ENCODE assay signal across 19 cellular contexts in genomic region chr16:77540656-77541055, GRCh38.
DNase-seq lines count a peak whose midpoint lies in the region; ATAC-seq, FAIRE-seq and TF ChIP-seq lines count a peak whose summit lies in the region.
"Had no signal": no experiment of that assay in that cellular context is flagged by ENCODE, and none has a peak within 500 bp of the region (broad histone marks: within the 10 kb centered on the region; RNA-seq: fewer than 3 reads in every experiment).

No MANE protein-coding gene starts in this region.

- 42 to 46% methylated on average over 2 of the region's 2 CpGs for WGBS in upper lobe of left lung, 2 donors

- H3K4me3 Mint-ChIP-seq in neural progenitor cell: no peak overlapping the region
- H3K4me3 Mint-ChIP-seq: type B pancreatic cell had no signal

- intact Hi-C loops in endothelial cell of umbilical vein (cut with micrococcal nuclease): no loop called here

- peaks cover 4% of the 10 kb centered on the region for H3K27me3 Mint-ChIP-seq in neural progenitor cell (ENCODE audit: insufficient read depth, low read depth)

- H3K36me3 ChIP-seq in endothelial cell of umbilical vein (ENCODE audit: control insufficient read depth in 2 of 2, extremely low read depth in 1 of 2, insufficient read depth in 2 of 2, low read length in 2 of 2) (no peaks in the 10 kb centered on the region), neural progenitor cell (no peaks in the 10 kb centered on the region), upper lobe of left lung (no peaks in the 10 kb centered on the region)
- H3K36me3 ChIP-seq: ascending aorta, BLaER1 had no signal

- CTCF ChIA-PET in endothelial cell of umbilical vein (lab: Charles Lee): interaction anchor here (1.0 kb wide), 1 partner anchor 19 kb away, joined by 3 read pairs; no protein-coding TSS in a partner anchor

- H3K27me3 ChIP-seq in endothelial cell of umbilical vein (ENCODE audit: control insufficient read depth in 2 of 2, insufficient read depth in 2 of 2, low read length in 2 of 2) (peaks cover 9 to 13% of the 10 kb centered on the region in 2 experiments), neural progenitor cell (no peaks in the 10 kb centered on the region), upper lobe of left lung (no peaks in the 10 kb centered on the region)
- H3K27me3 ChIP-seq: ascending aorta, BLaER1 had no signal

- dilution Hi-C loops in endothelial cell of umbilical vein (cut with MboI; ENCODE audit: extremely low pct_ligation_motif_present, low sequenced_read_pairs): no loop called here

- no peaks in the 10 kb centered on the region for H3K79me2 ChIP-seq in endothelial cell of umbilical vein (ENCODE audit: control insufficient read depth, insufficient read depth, low read length)
- H3K79me2 ChIP-seq in neural progenitor cell (ENCODE audit: low read depth): no peaks in the 10 kb centered on the region

- no peaks in the 10 kb centered on the region for H3K9me1 ChIP-seq in endothelial cell of umbilical vein (replicated peaks; ENCODE audit: control insufficient read depth, extremely low read depth, insufficient read depth, low read length)

- H3K27ac Mint-ChIP-seq in neural progenitor cell: peak overlapping the region; percentile 30
- H3K27ac Mint-ChIP-seq: type B pancreatic cell had no signal

- H3K27ac ChIP-seq in endothelial cell of umbilical vein (ENCODE audit: insufficient read depth, low read depth, low read length): no peak overlapping the region
- no peak overlapping the region for H3K27ac ChIP-seq in neural progenitor cell
- H3K27ac ChIP-seq in upper lobe of left lung: no peak overlapping the region
- H3K27ac ChIP-seq: ascending aorta, BLaER1 had no signal

- peaks cover 14% of the 10 kb centered on the region for H3K4me1 Mint-ChIP-seq in neural progenitor cell

- no peak overlapping the region for H3K9ac ChIP-seq in endothelial cell of umbilical vein (replicated peaks; ENCODE audit: extremely low read depth, insufficient read depth, low read length)
- H3K9ac ChIP-seq in neural progenitor cell: no peak overlapping the region
- H3K9ac ChIP-seq: BLaER1 had no signal

- POLR2A ChIA-PET in endothelial cell of umbilical vein (lab: Charles Lee): no interaction called here

- BruUV-seq in endothelial cell of umbilical vein (replicated peaks; lab: Mats Ljungman, UMichigan): no TSS peak

- no peaks in the 10 kb centered on the region for H3K9me3 ChIP-seq in endothelial cell of umbilical vein (replicated peaks; ENCODE audit: control insufficient read depth, insufficient read depth, low read length)
- no peaks in the 10 kb centered on the region for H3K9me3 ChIP-seq in neural progenitor cell (ENCODE audit: low read depth)
- H3K9me3 ChIP-seq in upper lobe of left lung: no peaks in the 10 kb centered on the region
- H3K9me3 ChIP-seq: ascending aorta, BLaER1 had no signal

- H3K4me1 ChIP-seq in endothelial cell of umbilical vein (ENCODE audit: control insufficient read depth, extremely low read depth, insufficient read depth, low read length): no peaks in the 10 kb centered on the region
- no peaks in the 10 kb centered on the region for H3K4me1 ChIP-seq in neural progenitor cell
- no peaks in the 10 kb centered on the region for H3K4me1 ChIP-seq in upper lobe of left lung
- H3K4me1 ChIP-seq: ascending aorta had no signal

- no peaks in the 10 kb centered on the region for H3K9me3 Mint-ChIP-seq in neural progenitor cell

- peaks cover 3% of the 10 kb centered on the region for H3F3A ChIP-seq in neural progenitor cell (ENCODE audit: low read depth)

- no peak for TF ChIP-seq CTCF in NB4 (IDR thresholded peaks at IDR 0.05; ENCODE audit: low read depth, low read length)
- no peak for TF ChIP-seq CTCF in endothelial cell of umbilical vein (IDR thresholded peaks at IDR 0.05; ENCODE audit: extremely low read depth in 1 of 2, insufficient read depth in 1 of 2, low read depth in 1 of 2, low read length in 2 of 2)
- no peak for TF ChIP-seq CTCF in neural progenitor cell (IDR thresholded peaks at IDR 0.05)
- TF ChIP-seq CTCF in upper lobe of left lung (IDR thresholded peaks at IDR 0.05): no peak

- ATAC-seq in GM18505 (IDR thresholded peaks at IDR 0.05; ENCODE audit: unreplicated experiment): no peak
- no peak for ATAC-seq in upper lobe of left lung (ENCODE audit: low FRiP score in 2 of 2)

- no peak for TF ChIP-seq EP300 in upper lobe of left lung (IDR thresholded peaks at IDR 0.05)

- H3K4me3 ChIP-seq in NB4 (ENCODE audit: low read depth, low read length): no peak overlapping the region
- no peak overlapping the region for H3K4me3 ChIP-seq in endothelial cell of umbilical vein (replicated peaks in 1 of 3; ENCODE audit: insufficient read depth in 1 of 3, low read depth in 1 of 3, low read length in 3 of 3)
- no peak overlapping the region for H3K4me3 ChIP-seq in neural progenitor cell
- no peak overlapping the region for H3K4me3 ChIP-seq in upper lobe of left lung
- H3K4me3 ChIP-seq: ascending aorta, BLaER1 had no signal

- H4K20me1 ChIP-seq in endothelial cell of umbilical vein (replicated peaks; ENCODE audit: control insufficient read depth, extremely low read depth, insufficient read depth, low read length) (no peaks in the 10 kb centered on the region), neural progenitor cell (ENCODE audit: low read depth) (no peaks in the 10 kb centered on the region)
- H4K20me1 ChIP-seq: BLaER1 had no signal

- H2AFZ ChIP-seq in endothelial cell of umbilical vein (ENCODE audit: low read depth, low read length) (no peak overlapping the region), neural progenitor cell (replicated peaks) (peak overlapping the region; percentile 31)

- no peak for FAIRE-seq in endothelial cell of umbilical vein (lab: Jason Lieb, UNC)
- FAIRE-seq: RCC 7860 had no signal

- DNase-seq in DMS79 treated with DMSO at 0.1 percent for 48 hours (lab: John Stamatoyannopoulos, UW): peak; percentile 32
- peak; percentile 7 for DNase-seq in NB4 (ENCODE audit: low read depth)
- DNase-seq in endothelial cell of umbilical vein (ENCODE audit: low read depth, low spot score): peak; percentile 41
- no peak for DNase-seq in neural progenitor cell (ENCODE audit: low spot score)
- DNase-seq in activated naive CD4-positive, alpha-beta T cell (lab: John Stamatoyannopoulos, UW): no peak
- DNase-seq in stimulated activated CD4-positive, alpha-beta T cell treated with anti-CD3 and anti-CD28 coated beads, Interleukin-4, amount 100 ng/mL, for 1 hour: no peak
- DNase-seq in upper lobe of left lung: no peak
- DNase-seq: activated effector memory CD4-positive, alpha-beta T cell treated with anti-CD3 and anti-CD28 coated beads, Interleukin-2, amount 50 U/mL, for 16 hours; HCEC 1CT; midbrain; NCI-H1694 treated with DMSO at 0.1 percent for 48 hours; NCI-H748 treated with DMSO at 0.1 percent for 48 hours; occipital lobe; stimulated activated naive CD4-positive, alpha-beta T cell had no signal

- no peak overlapping the region for H3K4me2 ChIP-seq in endothelial cell of umbilical vein (ENCODE audit: insufficient read depth, low read length)
- H3K4me2 ChIP-seq in neural progenitor cell: no peak overlapping the region
- H3K4me2 ChIP-seq: BLaER1 had no signal

- TF ChIP-seq POLR2A in NB4 (IDR thresholded peaks at IDR 0.05; ENCODE audit: extremely low read depth, insufficient read length): no peak
- TF ChIP-seq POLR2A in endothelial cell of umbilical vein (IDR thresholded peaks at IDR 0.05; ENCODE audit: low read depth, low read length): no peak
- no peak for TF ChIP-seq POLR2A in GM18505 (IDR thresholded peaks at IDR 0.05; ENCODE audit: borderline replicate concordance, extremely low read depth, insufficient read depth, insufficient read length)
- TF ChIP-seq POLR2A in upper lobe of left lung (IDR thresholded peaks at IDR 0.05): no peak

- H3K36me3 Mint-ChIP-seq in neural progenitor cell: no peaks in the 10 kb centered on the region
- H3K36me3 Mint-ChIP-seq: type B pancreatic cell had no signal

TF ChIP-seq in endothelial cell of umbilical vein, 7 proteins besides CTCF, POLR2A, EP300 and RAD21:
- TF ChIP-seq EZH2 (IDR thresholded peaks at IDR 0.05; ENCODE audit: borderline replicate concordance, low read depth, low read length, severe bottlenecking): no peak
- no peak for TF ChIP-seq FOS (IDR thresholded peaks at IDR 0.05; ENCODE audit: borderline replicate concordance, insufficient read depth, low read length)
- TF ChIP-seq MAX (IDR thresholded peaks at IDR 0.05; ENCODE audit: insufficient read depth, insufficient read length): no peak
- TF ChIP-seq POLR2AphosphoS5 (IDR thresholded peaks at IDR 0.05; ENCODE audit: insufficient read depth, low read depth, low read length): no peak
- TF ChIP-seq GATA2 (IDR thresholded peaks at IDR 0.05; ENCODE audit: insufficient read depth, insufficient read length, low read depth, low read length): no peak
- TF ChIP-seq JUN (IDR thresholded peaks at IDR 0.05; ENCODE audit: borderline replicate concordance, insufficient read depth, insufficient read length, low read depth): no peak
- TF ChIP-seq MYC (IDR thresholded peaks at IDR 0.05; ENCODE audit: low read depth, low read length): no peak

Comparison
In these comparisons a context has a peak if more than half of its experiments do, and no peak if none do; other contexts are left out.
1. DNase-seq: peak in DMS79 treated with DMSO at 0.1 percent for 48 hours (single experiment), NB4 (single experiment) and endothelial cell of umbilical vein (single experiment); none in neural progenitor cell (single experiment), activated naive CD4-positive, alpha-beta T cell (0 of 4), stimulated activated CD4-positive, alpha-beta T cell treated with anti-CD3 and anti-CD28 coated beads, Interleukin-4, amount 100 ng/mL, for 1 hour (single experiment) and upper lobe of left lung (0 of 2).